Comparison of ENCODE assay signal across 1 cellular context in the genomic region with DNA sequence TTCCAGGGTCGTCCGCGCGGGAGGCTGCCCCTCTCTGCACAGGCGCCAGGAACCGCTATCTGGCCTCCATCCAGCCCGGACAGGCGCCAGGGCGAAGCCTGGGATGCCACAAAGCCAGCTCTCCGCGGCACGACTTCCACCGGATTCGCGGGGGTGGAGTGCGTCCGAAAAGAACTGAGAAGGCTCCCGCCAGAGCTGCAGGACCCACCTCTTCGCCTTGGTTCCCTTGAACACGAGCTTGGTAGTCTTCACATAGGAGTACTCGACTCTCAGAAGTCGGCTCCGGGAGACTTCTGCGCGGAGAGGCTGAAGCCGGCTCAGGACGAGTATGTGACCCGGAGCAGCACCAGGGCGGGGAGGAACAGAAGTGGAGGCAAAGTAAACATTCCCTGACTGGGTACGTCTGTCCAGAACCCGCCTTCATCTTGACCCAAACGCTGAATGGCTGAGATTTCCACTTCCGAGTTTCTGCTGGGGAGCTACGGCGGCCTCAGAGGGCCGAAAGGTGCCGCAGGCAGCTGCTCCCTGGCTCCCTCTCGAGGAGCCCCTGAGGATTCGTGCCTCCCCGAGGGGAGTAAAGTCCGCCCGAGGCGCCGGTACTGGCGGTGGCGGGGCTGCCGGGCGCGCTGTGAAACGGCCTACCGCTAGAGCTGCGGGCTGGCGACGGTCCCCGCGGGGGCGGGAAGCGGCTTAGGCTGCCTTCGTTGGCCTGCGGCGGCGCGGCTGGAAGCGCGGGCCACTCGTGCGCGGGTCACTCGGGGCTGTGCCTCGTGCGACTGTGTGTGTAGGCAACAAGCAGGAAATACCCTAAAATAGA.
TF ChIP-seq lines count a peak whose summit lies in the region.

No MANE protein-coding gene starts in this region.

TF ChIP-seq in HepG2, 621 proteins besides CTCF, POLR2A, EP300 and RAD21 (continued from another document and continues in another):
- TF ChIP-seq, protein P1, sequence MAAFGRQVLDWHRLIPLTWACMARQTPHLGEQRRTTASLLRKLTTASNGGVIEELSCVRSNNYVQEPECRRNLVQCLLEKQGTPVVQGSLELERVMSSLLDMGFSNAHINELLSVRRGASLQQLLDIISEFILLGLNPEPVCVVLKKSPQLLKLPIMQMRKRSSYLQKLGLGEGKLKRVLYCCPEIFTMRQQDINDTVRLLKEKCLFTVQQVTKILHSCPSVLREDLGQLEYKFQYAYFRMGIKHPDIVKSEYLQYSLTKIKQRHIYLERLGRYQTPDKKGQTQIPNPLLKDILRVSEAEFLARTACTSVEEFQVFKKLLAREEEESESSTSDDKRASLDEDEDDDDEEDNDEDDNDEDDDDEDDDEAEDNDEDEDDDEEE (CRISPR knock-in tag; IDR thresholded peaks at IDR 0.05), result peak; percentile 93; the same call in 1 of the 2 replicates
- TF ChIP-seq, protein P2, sequence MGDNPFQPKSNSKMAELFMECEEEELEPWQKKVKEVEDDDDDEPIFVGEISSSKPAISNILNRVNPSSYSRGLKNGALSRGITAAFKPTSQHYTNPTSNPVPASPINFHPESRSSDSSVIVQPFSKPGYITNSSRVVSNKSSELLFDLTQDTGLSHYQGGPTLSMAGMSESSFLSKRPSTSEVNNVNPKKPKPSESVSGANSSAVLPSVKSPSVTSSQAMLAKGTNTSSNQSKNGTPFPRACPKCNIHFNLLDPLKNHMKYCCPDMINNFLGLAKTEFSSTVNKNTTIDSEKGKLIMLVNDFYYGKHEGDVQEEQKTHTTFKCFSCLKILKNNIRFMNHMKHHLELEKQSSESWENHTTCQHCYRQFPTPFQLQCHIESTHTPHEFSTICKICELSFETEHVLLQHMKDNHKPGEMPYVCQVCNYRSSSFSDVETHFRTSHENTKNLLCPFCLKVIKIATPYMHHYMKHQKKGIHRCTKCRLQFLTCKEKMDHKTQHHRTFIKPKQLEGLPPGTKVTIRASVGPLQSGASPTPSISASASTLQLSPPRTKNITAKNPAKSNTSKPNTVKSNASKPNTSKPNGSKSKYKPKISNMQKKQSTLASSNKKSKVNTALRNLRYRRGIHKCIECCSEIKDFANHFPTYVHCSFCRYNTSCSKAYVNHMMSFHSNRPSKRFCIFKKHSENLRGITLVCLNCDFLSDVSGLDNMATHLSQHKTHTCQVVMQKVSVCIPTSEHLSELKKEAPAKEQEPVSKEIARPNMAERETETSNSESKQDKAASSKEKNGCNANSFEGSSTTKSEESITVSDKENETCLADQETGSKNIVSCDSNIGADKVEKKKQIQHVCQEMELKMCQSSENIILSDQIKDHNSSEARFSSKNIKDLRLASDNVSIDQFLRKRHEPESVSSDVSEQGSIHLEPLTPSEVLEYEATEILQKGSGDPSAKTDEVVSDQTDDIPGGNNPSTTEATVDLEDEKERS (CRISPR knock-in tag; IDR thresholded peaks at IDR 0.05), result peak; percentile 97
- TF ChIP-seq FLYWCH1 (CRISPR knock-in tag; IDR thresholded peaks at IDR 0.05) (peak; percentile 79; the same call in 1 of the 2 replicates), TOPORS (CRISPR knock-in tag; IDR thresholded peaks at IDR 0.05) (peak; percentile 93), ZNF567 (CRISPR knock-in tag; IDR thresholded peaks at IDR 0.05; ENCODE audit: borderline replicate concordance) (peak; percentile 27; the same call in 1 of the 2 replicates), TP53 (CRISPR knock-in tag; conservative IDR thresholded peaks at IDR 0.05) (peak; percentile 79; the same call in 1 of the 2 replicates), GATAD2A (CRISPR knock-in tag; IDR thresholded peaks at IDR 0.05) (peak; percentile 86), ZNF430 (CRISPR knock-in tag; IDR thresholded peaks at IDR 0.05) (peak; percentile 95), NFIB (CRISPR knock-in tag; IDR thresholded peaks at IDR 0.05; ENCODE audit: borderline replicate concordance) (0 out of 2 replicates have a peak, but pooled peaks have one; percentile 13), NAIF1 (CRISPR knock-in tag; IDR thresholded peaks at IDR 0.05; ENCODE audit: borderline replicate concordance) (peak; percentile 85; the same call in 1 of the 2 replicates), BCL6 (CRISPR knock-in tag; IDR thresholded peaks at IDR 0.05) (peak; percentile 69; the same call in 1 of the 2 replicates), ZNF543 (CRISPR knock-in tag; IDR thresholded peaks at IDR 0.05) (peak; percentile 95), FOXA3 (CRISPR knock-in tag; IDR thresholded peaks at IDR 0.05) (peak; percentile 93), MAF1 (CRISPR knock-in tag; IDR thresholded peaks at IDR 0.05; ENCODE audit: borderline replicate concordance) (peak; percentile 87; the same call in 1 of the 2 replicates), ZNF678 (CRISPR knock-in tag; IDR thresholded peaks at IDR 0.05) (0 out of 2 replicates have a peak, but pooled peaks have one; percentile 16), TEAD2 (CRISPR knock-in tag; IDR thresholded peaks at IDR 0.05) (0 out of 2 replicates have a peak, but pooled peaks have one; percentile 27), ZFP82 (CRISPR knock-in tag; IDR thresholded peaks at IDR 0.05; ENCODE audit: borderline replicate concordance) (peak; percentile 87; the same call in 1 of the 2 replicates), ZNF232 (CRISPR knock-in tag; IDR thresholded peaks at IDR 0.05; ENCODE audit: borderline replicate concordance) (peak; percentile 42), ZNF333 (CRISPR knock-in tag; IDR thresholded peaks at IDR 0.05; ENCODE audit: borderline replicate concordance) (peak; percentile 89), CHD2 (IDR thresholded peaks at IDR 0.05; ENCODE audit: low read depth, low read length) (0 out of 2 replicates have a peak, but pooled peaks have one; percentile 20), KDM2A (CRISPR knock-in tag; IDR thresholded peaks at IDR 0.05; ENCODE audit: borderline replicate concordance, low read depth) (peak; percentile 97), ZBTB20 (CRISPR knock-in tag; IDR thresholded peaks at IDR 0.05; ENCODE audit: borderline replicate concordance, low read depth) (peak; percentile 92)
- TF ChIP-seq, protein P3, sequence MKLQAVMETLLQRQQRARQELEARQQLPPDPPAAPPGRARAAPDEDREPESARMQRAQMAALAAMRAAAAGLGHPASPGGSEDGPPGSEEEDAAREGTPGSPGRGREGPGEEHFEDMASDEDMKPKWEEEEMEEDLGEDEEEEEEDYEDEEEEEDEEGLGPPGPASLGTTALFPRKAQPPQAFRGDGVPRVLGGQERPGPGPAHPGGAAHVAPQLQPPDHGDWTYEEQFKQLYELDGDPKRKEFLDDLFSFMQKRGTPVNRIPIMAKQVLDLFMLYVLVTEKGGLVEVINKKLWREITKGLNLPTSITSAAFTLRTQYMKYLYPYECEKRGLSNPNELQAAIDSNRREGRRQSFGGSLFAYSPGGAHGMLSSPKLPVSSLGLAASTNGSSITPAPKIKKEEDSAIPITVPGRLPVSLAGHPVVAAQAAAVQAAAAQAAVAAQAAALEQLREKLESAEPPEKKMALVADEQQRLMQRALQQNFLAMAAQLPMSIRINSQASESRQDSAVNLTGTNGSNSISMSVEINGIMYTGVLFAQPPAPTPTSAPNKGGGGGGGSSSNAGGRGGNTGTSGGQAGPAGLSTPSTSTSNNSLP (IDR thresholded peaks at IDR 0.05; ENCODE audit: low read depth, low read length), result peak; percentile 41
- TF ChIP-seq, protein P4, sequence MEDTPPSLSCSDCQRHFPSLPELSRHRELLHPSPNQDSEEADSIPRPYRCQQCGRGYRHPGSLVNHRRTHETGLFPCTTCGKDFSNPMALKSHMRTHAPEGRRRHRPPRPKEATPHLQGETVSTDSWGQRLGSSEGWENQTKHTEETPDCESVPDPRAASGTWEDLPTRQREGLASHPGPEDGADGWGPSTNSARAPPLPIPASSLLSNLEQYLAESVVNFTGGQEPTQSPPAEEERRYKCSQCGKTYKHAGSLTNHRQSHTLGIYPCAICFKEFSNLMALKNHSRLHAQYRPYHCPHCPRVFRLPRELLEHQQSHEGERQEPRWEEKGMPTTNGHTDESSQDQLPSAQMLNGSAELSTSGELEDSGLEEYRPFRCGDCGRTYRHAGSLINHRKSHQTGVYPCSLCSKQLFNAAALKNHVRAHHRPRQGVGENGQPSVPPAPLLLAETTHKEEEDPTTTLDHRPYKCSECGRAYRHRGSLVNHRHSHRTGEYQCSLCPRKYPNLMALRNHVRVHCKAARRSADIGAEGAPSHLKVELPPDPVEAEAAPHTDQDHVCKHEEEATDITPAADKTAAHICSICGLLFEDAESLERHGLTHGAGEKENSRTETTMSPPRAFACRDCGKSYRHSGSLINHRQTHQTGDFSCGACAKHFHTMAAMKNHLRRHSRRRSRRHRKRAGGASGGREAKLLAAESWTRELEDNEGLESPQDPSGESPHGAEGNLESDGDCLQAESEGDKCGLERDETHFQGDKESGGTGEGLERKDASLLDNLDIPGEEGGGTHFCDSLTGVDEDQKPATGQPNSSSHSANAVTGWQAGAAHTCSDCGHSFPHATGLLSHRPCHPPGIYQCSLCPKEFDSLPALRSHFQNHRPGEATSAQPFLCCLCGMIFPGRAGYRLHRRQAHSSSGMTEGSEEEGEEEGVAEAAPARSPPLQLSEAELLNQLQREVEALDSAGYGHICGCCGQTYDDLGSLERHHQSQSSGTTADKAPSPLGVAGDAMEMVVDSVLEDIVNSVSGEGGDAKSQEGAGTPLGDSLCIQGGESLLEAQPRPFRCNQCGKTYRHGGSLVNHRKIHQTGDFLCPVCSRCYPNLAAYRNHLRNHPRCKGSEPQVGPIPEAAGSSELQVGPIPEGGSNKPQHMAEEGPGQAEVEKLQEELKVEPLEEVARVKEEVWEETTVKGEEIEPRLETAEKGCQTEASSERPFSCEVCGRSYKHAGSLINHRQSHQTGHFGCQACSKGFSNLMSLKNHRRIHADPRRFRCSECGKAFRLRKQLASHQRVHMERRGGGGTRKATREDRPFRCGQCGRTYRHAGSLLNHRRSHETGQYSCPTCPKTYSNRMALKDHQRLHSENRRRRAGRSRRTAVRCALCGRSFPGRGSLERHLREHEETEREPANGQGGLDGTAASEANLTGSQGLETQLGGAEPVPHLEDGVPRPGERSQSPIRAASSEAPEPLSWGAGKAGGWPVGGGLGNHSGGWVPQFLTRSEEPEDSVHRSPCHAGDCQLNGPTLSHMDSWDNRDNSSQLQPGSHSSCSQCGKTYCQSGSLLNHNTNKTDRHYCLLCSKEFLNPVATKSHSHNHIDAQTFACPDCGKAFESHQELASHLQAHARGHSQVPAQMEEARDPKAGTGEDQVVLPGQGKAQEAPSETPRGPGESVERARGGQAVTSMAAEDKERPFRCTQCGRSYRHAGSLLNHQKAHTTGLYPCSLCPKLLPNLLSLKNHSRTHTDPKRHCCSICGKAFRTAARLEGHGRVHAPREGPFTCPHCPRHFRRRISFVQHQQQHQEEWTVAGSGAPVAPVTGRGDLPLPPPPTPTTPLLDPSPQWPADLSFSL (CRISPR knock-in tag; IDR thresholded peaks at IDR 0.05), result 0 out of 2 replicates have a peak, but pooled peaks have one; percentile 38
- TF ChIP-seq, protein P5, sequence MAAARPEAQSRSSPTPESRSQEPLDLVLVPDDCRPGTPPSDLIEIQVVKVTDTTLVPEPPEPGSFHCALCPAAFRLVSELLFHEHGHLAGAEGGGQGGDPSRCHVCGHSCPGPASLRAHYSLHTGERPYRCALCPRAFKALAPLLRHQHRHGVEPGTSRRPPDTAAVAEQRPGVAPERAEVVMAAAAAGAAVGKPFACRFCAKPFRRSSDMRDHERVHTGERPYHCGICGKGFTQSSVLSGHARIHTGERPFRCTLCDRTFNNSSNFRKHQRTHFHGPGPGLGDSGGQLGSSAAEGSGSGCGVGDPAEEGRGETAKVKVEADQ (CRISPR knock-in tag; IDR thresholded peaks at IDR 0.05; ENCODE audit: borderline replicate concordance), result peak; percentile 80; the same call in 1 of the 2 replicates
- TF ChIP-seq, protein P6, sequence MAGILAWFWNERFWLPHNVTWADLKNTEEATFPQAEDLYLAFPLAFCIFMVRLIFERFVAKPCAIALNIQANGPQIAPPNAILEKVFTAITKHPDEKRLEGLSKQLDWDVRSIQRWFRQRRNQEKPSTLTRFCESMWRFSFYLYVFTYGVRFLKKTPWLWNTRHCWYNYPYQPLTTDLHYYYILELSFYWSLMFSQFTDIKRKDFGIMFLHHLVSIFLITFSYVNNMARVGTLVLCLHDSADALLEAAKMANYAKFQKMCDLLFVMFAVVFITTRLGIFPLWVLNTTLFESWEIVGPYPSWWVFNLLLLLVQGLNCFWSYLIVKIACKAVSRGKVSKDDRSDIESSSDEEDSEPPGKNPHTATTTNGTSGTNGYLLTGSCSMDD (CRISPR knock-in tag; IDR thresholded peaks at IDR 0.05), result 0 out of 2 replicates have a peak, but pooled peaks have one; percentile 25
- TF ChIP-seq, protein P7, sequence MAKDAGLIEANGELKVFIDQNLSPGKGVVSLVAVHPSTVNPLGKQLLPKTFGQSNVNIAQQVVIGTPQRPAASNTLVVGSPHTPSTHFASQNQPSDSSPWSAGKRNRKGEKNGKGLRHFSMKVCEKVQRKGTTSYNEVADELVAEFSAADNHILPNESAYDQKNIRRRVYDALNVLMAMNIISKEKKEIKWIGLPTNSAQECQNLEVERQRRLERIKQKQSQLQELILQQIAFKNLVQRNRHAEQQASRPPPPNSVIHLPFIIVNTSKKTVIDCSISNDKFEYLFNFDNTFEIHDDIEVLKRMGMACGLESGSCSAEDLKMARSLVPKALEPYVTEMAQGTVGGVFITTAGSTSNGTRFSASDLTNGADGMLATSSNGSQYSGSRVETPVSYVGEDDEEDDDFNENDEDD (CRISPR knock-in tag; IDR thresholded peaks at IDR 0.05; ENCODE audit: borderline replicate concordance), result peak; percentile 83; the same call in 1 of the 2 replicates
- TF ChIP-seq, protein P8, sequence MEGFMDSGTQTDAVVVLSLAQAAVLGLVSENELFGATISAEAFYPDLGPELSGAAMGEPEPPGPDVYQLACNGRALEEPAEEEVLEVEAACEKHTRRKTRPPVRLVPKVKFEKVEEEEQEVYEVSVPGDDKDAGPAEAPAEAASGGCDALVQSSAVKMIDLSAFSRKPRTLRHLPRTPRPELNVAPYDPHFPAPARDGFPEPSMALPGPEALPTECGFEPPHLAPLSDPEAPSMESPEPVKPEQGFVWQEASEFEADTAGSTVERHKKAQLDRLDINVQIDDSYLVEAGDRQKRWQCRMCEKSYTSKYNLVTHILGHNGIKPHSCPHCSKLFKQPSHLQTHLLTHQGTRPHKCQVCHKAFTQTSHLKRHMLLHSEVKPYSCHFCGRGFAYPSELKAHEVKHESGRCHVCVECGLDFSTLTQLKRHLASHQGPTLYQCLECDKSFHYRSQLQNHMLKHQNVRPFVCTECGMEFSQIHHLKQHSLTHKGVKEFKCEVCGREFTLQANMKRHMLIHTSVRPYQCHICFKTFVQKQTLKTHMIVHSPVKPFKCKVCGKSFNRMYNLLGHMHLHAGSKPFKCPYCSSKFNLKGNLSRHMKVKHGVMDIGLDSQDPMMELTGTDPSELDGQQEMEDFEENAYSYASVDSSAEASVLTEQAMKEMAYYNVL (CRISPR knock-in tag; IDR thresholded peaks at IDR 0.05; ENCODE audit: borderline replicate concordance), result peak; percentile 87; the same call in 1 of the 2 replicates
- TF ChIP-seq, protein P9, sequence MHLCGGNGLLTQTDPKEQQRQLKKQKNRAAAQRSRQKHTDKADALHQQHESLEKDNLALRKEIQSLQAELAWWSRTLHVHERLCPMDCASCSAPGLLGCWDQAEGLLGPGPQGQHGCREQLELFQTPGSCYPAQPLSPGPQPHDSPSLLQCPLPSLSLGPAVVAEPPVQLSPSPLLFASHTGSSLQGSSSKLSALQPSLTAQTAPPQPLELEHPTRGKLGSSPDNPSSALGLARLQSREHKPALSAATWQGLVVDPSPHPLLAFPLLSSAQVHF (CRISPR knock-in tag; IDR thresholded peaks at IDR 0.05), result peak; percentile 91
- TF ChIP-seq, protein P10, sequence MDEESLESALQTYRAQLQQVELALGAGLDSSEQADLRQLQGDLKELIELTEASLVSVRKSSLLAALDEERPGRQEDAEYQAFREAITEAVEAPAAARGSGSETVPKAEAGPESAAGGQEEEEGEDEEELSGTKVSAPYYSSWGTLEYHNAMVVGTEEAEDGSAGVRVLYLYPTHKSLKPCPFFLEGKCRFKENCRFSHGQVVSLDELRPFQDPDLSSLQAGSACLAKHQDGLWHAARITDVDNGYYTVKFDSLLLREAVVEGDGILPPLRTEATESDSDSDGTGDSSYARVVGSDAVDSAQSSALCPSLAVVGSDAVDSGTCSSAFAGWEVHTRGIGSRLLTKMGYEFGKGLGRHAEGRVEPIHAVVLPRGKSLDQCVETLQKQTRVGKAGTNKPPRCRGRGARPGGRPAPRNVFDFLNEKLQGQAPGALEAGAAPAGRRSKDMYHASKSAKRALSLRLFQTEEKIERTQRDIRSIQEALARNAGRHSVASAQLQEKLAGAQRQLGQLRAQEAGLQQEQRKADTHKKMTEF (CRISPR knock-in tag; IDR thresholded peaks at IDR 0.05), result peak; percentile 100
